In the genomic region with DNA sequence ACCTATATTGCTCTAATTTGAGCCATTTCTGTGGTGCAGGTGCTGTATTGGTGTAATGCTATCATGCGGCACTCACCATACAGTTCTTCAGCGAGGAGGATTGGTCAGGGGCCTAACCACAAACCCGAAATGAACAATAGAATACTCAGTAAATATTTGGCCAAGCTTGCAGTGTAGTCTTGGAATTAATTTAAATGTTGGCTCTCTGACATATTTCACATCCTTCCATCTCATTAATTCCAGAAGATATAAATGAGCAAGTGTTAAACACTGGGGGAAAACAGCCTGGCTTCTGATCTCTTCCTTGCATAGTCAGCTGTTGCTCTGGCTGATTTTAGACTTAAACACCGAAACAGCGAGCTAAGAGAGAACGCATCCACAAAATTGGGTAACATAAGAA, we compare ENCODE assay signal across 32 cellular contexts.
"Had no signal": no experiment of that assay in that cellular context is flagged by ENCODE, and none has a peak within 500 bp of the region (broad histone marks: within the 10 kb centered on the region; RNA-seq: fewer than 3 reads in every experiment).

No MANE protein-coding gene starts in this region.

- FAIRE-seq: frontal cortex, TTC549 had no signal

- H3K9me3 Mint-ChIP-seq: activated CD4-positive, alpha-beta T cell treated with anti-CD3 and anti-CD28 coated beads, Interleukin-2, amount 10 ng/mL, durations not matched to agents 7 days and 5 days had no signal

- DNase-seq: activated CD4-positive, alpha-beta memory T cell treated with anti-CD3 and anti-CD28 coated beads, Interleukin-2, amount 10 ng/mL, durations not matched to agents 7 days and 5 days; activated CD4-positive, alpha-beta T cell treated with anti-CD3 and anti-CD28 coated beads for 1 hour; activated CD4-positive, alpha-beta T cell treated with anti-CD3 and anti-CD28 coated beads for 4 hours; activated CD4-positive, alpha-beta T cell treated with anti-CD3 and anti-CD28 coated beads, Interleukin-2, amount 10 ng/mL, durations not matched to agents 7 days and 5 days; activated CD4-positive, alpha-beta T cell treated with anti-CD3 and anti-CD28 coated beads, Interleukin-2, amount 50 U/mL, for 4 hours; activated CD8-positive, alpha-beta memory T cell treated with anti-CD3 and anti-CD28 coated beads, Interleukin-2, amount 50 U/mL, for 48 hours; activated effector memory CD4-positive, alpha-beta T cell treated with Interleukin-2 at 50 U/mL for 16 hours; activated gamma-delta T cell treated with Interleukin-2 at 50 U/mL for 16 hours; activated naive CD4-positive, alpha-beta T cell treated with anti-CD3 and anti-CD28 coated beads, Interleukin-2, amount 50 U/mL, for 16 hours; activated naive CD4-positive, alpha-beta T cell treated with Interleukin-2 at 50 U/mL for 16 hours; activated naive CD8-positive, alpha-beta T cell treated with anti-CD3 and anti-CD28 coated beads for 36 hours; activated naive CD8-positive, alpha-beta T cell treated with anti-CD3 and anti-CD28 coated beads, Interleukin-2, amount 50 U/mL, for 24 hours; activated T-cell treated with anti-CD3 and anti-CD28 coated beads for 4 hours; activated T-cell treated with anti-CD3 and anti-CD28 coated beads, Interleukin-2, amount 50 U/mL, for 24 hours; activated T-cell treated with anti-CD3 and anti-CD28 coated beads, Interleukin-2, amount 50 U/mL, for 72 hours; adrenal gland; amygdala; aorta; body of pancreas; caudate nucleus; colonic mucosa; effector CD8-positive, alpha-beta T cell; foreskin fibroblast; glutamatergic neuron; heart left ventricle; hypothalamus; T-helper 2 cell had no signal

- H3K36me3 ChIP-seq: adrenal gland, colonic mucosa, heart left ventricle had no signal

- H3K4me1 Mint-ChIP-seq: activated CD4-positive, alpha-beta memory T cell treated with anti-CD3 and anti-CD28 coated beads, Interleukin-2, amount 10 ng/mL, durations not matched to agents 7 days and 5 days; activated CD4-positive, alpha-beta T cell treated with anti-CD3 and anti-CD28 coated beads, Interleukin-2, amount 10 ng/mL, durations not matched to agents 7 days and 5 days; activated naive CD8-positive, alpha-beta T cell treated with anti-CD3 and anti-CD28 coated beads for 36 hours; activated naive CD8-positive, alpha-beta T cell treated with anti-CD3 and anti-CD28 coated beads, Interleukin-2, amount 50 U/mL, for 24 hours; activated T-helper 17 cell treated with anti-CD3 and anti-CD28 coated beads, Interleukin-2, amount 50 U/mL, for 72 hours; WTC11 had no signal

- H3K4me3 Mint-ChIP-seq: activated CD4-positive, alpha-beta memory T cell treated with anti-CD3 and anti-CD28 coated beads, Interleukin-2, amount 10 ng/mL, durations not matched to agents 7 days and 5 days; activated CD4-positive, alpha-beta T cell treated with anti-CD3 and anti-CD28 coated beads, Interleukin-2, amount 10 ng/mL, durations not matched to agents 7 days and 5 days; activated naive CD8-positive, alpha-beta T cell treated with anti-CD3 and anti-CD28 coated beads for 36 hours; activated naive CD8-positive, alpha-beta T cell treated with anti-CD3 and anti-CD28 coated beads, Interleukin-2, amount 50 U/mL, for 24 hours; activated T-cell treated with anti-CD3 and anti-CD28 coated beads, Interleukin-2, amount 50 U/mL, for 24 hours; activated T-cell treated with anti-CD3 and anti-CD28 coated beads, Interleukin-2, amount 50 U/mL, for 72 hours; activated T-helper 17 cell treated with anti-CD3 and anti-CD28 coated beads, Interleukin-2, amount 50 U/mL, for 72 hours; WTC11 had no signal

- H3K27ac ChIP-seq: adrenal gland, body of pancreas, colonic mucosa, heart left ventricle, VCaP had no signal

- H3K27me3 Mint-ChIP-seq: activated CD4-positive, alpha-beta memory T cell treated with anti-CD3 and anti-CD28 coated beads, Interleukin-2, amount 10 ng/mL, durations not matched to agents 7 days and 5 days; activated CD4-positive, alpha-beta T cell treated with anti-CD3 and anti-CD28 coated beads, Interleukin-2, amount 10 ng/mL, durations not matched to agents 7 days and 5 days; activated naive CD8-positive, alpha-beta T cell treated with anti-CD3 and anti-CD28 coated beads for 36 hours; activated naive CD8-positive, alpha-beta T cell treated with anti-CD3 and anti-CD28 coated beads, Interleukin-2, amount 50 U/mL, for 24 hours; activated T-cell treated with anti-CD3 and anti-CD28 coated beads, Interleukin-2, amount 50 U/mL, for 24 hours; activated T-helper 17 cell treated with anti-CD3 and anti-CD28 coated beads, Interleukin-2, amount 50 U/mL, for 72 hours had no signal

- H3K4me1 ChIP-seq: adrenal gland, body of pancreas, colonic mucosa, heart left ventricle had no signal

- H3K9me3 ChIP-seq: adrenal gland, body of pancreas, colonic mucosa had no signal

- H3K27me3 ChIP-seq: adrenal gland, body of pancreas, colonic mucosa, heart left ventricle had no signal

- H3K27ac Mint-ChIP-seq: activated CD4-positive, alpha-beta memory T cell treated with anti-CD3 and anti-CD28 coated beads, Interleukin-2, amount 10 ng/mL, durations not matched to agents 7 days and 5 days; activated CD4-positive, alpha-beta T cell treated with anti-CD3 and anti-CD28 coated beads, Interleukin-2, amount 10 ng/mL, durations not matched to agents 7 days and 5 days; activated naive CD8-positive, alpha-beta T cell treated with anti-CD3 and anti-CD28 coated beads for 36 hours; activated naive CD8-positive, alpha-beta T cell treated with anti-CD3 and anti-CD28 coated beads, Interleukin-2, amount 50 U/mL, for 24 hours; activated T-cell treated with anti-CD3 and anti-CD28 coated beads, Interleukin-2, amount 50 U/mL, for 24 hours; activated T-cell treated with anti-CD3 and anti-CD28 coated beads, Interleukin-2, amount 50 U/mL, for 72 hours; activated T-helper 17 cell treated with anti-CD3 and anti-CD28 coated beads, Interleukin-2, amount 50 U/mL, for 72 hours; WTC11 had no signal

- H3K4me3 ChIP-seq: adrenal gland, body of pancreas, colonic mucosa, heart left ventricle had no signal

- H3K36me3 Mint-ChIP-seq: activated naive CD8-positive, alpha-beta T cell treated with anti-CD3 and anti-CD28 coated beads for 36 hours; WTC11 had no signal
